Comparison of ENCODE assay signal across 6 cellular contexts in genomic region chr3:51974277-51974962, GRCh38. TPM values are rescaled to one million over a fixed set of nuclear protein-coding genes. Genes with fewer than 3 reads are reported as not detected.
DNase-seq lines count a peak whose midpoint lies in the region; ATAC-seq and TF ChIP-seq lines count a peak whose summit lies in the region.

No MANE protein-coding gene starts in this region.

- no peaks in the 10 kb centered on the region for H3K27me3 Mint-ChIP-seq in naive thymus-derived CD4-positive, alpha-beta T cell

- H3K4me3 ChIP-seq in AG04450 (ENCODE audit: low read depth, low read length): peak overlapping the region; percentile 91
- H3K4me3 ChIP-seq in astrocyte of the cerebellum (ENCODE audit: low read depth, low read length): peak overlapping the region; percentile 74
- H3K4me3 ChIP-seq in naive thymus-derived CD4-positive, alpha-beta T cell (ENCODE audit: low read length): peak overlapping the region; percentile 82

- H3K27ac Mint-ChIP-seq in naive thymus-derived CD4-positive, alpha-beta T cell: peak overlapping the region; percentile 80 to 97 (median 92)

- peak overlapping the region; percentile 83 to 100 (median 94) for H3K4me3 Mint-ChIP-seq in naive thymus-derived CD4-positive, alpha-beta T cell

- no peaks in the 10 kb centered on the region for H3K9me3 Mint-ChIP-seq in naive thymus-derived CD4-positive, alpha-beta T cell

- no peaks in the 10 kb centered on the region for H3K27me3 ChIP-seq in AG04450 (ENCODE audit: control insufficient read depth, insufficient read depth, low read length)
- no peaks in the 10 kb centered on the region for H3K27me3 ChIP-seq in naive thymus-derived CD4-positive, alpha-beta T cell (ENCODE audit: control insufficient read depth in 2 of 2, insufficient read depth in 2 of 2, low read length in 2 of 2)

- peak; percentile 9 for ATAC-seq in HG02678 (IDR thresholded peaks at IDR 0.05; ENCODE audit: unreplicated experiment)
- ATAC-seq in naive thymus-derived CD4-positive, alpha-beta T cell: peak; percentile 7

- H3K9me3 ChIP-seq in AG04450 (ENCODE audit: control insufficient read depth, insufficient read depth, low read length): peaks cover 3% of the 10 kb centered on the region; the same call in 1 of the 2 replicates
- H3K9me3 ChIP-seq in naive thymus-derived CD4-positive, alpha-beta T cell (ENCODE audit: control insufficient read depth in 2 of 3, low read length in 3 of 3): no peaks in the 10 kb centered on the region

- H3K27ac ChIP-seq in AG04450 (ENCODE audit: low read depth, low read length): peak overlapping the region; percentile 47
- H3K27ac ChIP-seq in naive thymus-derived CD4-positive, alpha-beta T cell (ENCODE audit: low read depth, low read length): peak overlapping the region; percentile 77

- H3K4me1 ChIP-seq in naive thymus-derived CD4-positive, alpha-beta T cell (ENCODE audit: control insufficient read depth in 2 of 2, insufficient read depth in 2 of 2, low read length in 2 of 2): peaks cover 9 to 21% of the 10 kb centered on the region in 2 donors

- peaks cover 0 to 3% (median 0%) of the 10 kb centered on the region in 5 donors for H3K36me3 Mint-ChIP-seq in naive thymus-derived CD4-positive, alpha-beta T cell

- in situ Hi-C loops in astrocyte of the cerebellum (cut with HindIII; ENCODE audit: low sequenced_read_pairs): no loop called here

- no peaks in the 10 kb centered on the region for H3K36me3 ChIP-seq in naive thymus-derived CD4-positive, alpha-beta T cell (ENCODE audit: control insufficient read depth in 2 of 3, insufficient read depth in 3 of 3, low read length in 3 of 3)

- POLR2A ChIA-PET in AG04450 (lab: Yijun Ruan, JAX): interaction anchor here (0.9 to 2.3 kb wide), 5 partner anchors 8 to 32 kb away, joined by 3 to 20 read pairs (median 8); partner anchors contain the start of genes PARP3, RPL29 and RRP9
- POLR2A ChIA-PET in naive thymus-derived CD4-positive, alpha-beta T cell (lab: Charles Lee): interaction anchor here (0.5 to 4.3 kb wide), 15 partner anchors 9 to 222 kb away, joined by 3 to 34 read pairs (median 5); partner anchors contain the start of genes ACY1, DUSP7, PARP3 and RPL29

- DNase-seq in AG04450 (ENCODE audit: low read depth, low spot score) (no peak), astrocyte of the cerebellum (ENCODE audit: low read depth) (no peak), DMS153 (lab: John Stamatoyannopoulos, UW) (no peak), SHP77 treated with DMSO at 0.1 percent for 48 hours (lab: John Stamatoyannopoulos, UW) (no peak)
- DNase-seq in naive thymus-derived CD4-positive, alpha-beta T cell: peak in 1 of 9 donors; percentile 44

- CTCF ChIA-PET in AG04450 (lab: Charles Lee): interaction anchor here (0.5 to 3.4 kb wide), 11 partner anchors 9 to 113 kb away, joined by 3 to 48 read pairs (median 5); partner anchors contain the start of genes ACY1, PARP3, RPL29 and RRP9
- CTCF ChIA-PET in naive thymus-derived CD4-positive, alpha-beta T cell (lab: Charles Lee): interaction anchor here (0.6 to 2.5 kb wide), 9 partner anchors 9 to 33 kb away, joined by 3 to 28 read pairs (median 4); partner anchors contain the start of genes ACY1, PARP3, RPL29 and RRP9

- peaks cover 26 to 54% (median 32%) of the 10 kb centered on the region in 7 donors for H3K4me1 Mint-ChIP-seq in naive thymus-derived CD4-positive, alpha-beta T cell

- TF ChIP-seq CTCF in AG04450 (IDR thresholded peaks at IDR 0.05; ENCODE audit: low read depth, low read length) (no peak), astrocyte of the cerebellum (IDR thresholded peaks at IDR 0.05; ENCODE audit: low read depth, low read length, missing control alignments) (no peak)

- intact Hi-C loops in naive thymus-derived CD4-positive, alpha-beta T cell (cut with micrococcal nuclease): loop anchor here (1.0 to 2.0 kb wide), 6 partner anchors 9 to 475 kb away; partner anchors contain the start of genes PARP3 (in 2 of the 2), ACY1 (in 1 of the 2) and RPL29 (in 1 of the 2)

RNA-seq across cellular contexts. Expression of gene ABHD14A, which starts 0.4 kb away (rescaled TPM):
- 8.2 and 9.9 TPM in 2 replicates for polyA plus RNA-seq in AG04450 (2011; rRNA removed)
- polyA minus RNA-seq in AG04450 (2011; rRNA and poly(A)+ RNA removed): 5.0 and 7.1 TPM in 2 replicates
- total RNA-seq in naive thymus-derived CD4-positive, alpha-beta T cell: 10 to 100 TPM in 4 of 5 experiments, 1 to 10 TPM in 1; 9.9 to 23.7 (median 14.7) TPM
- polyA plus RNA-seq in naive thymus-derived CD4-positive, alpha-beta T cell: 10 to 100 TPM; 76.3 to 96.9 TPM

RNA-seq across cellular contexts. Expression of gene ABHD14B, which starts 0.6 kb away (rescaled TPM):
- polyA plus RNA-seq in AG04450 (2011; rRNA removed): 34.5 and 37.5 TPM in 2 replicates
- 21.0 and 25.0 TPM in 2 replicates for polyA minus RNA-seq in AG04450 (2011; rRNA and poly(A)+ RNA removed)
- 10 to 100 TPM; 25.0 to 80.8 (median 54.5) TPM for total RNA-seq in naive thymus-derived CD4-positive, alpha-beta T cell
- 10 to 100 TPM; 88.1 to 91.5 TPM for polyA plus RNA-seq in naive thymus-derived CD4-positive, alpha-beta T cell

RNA-seq across cellular contexts. Expression of gene PCBP4, which starts 7.2 kb away (rescaled TPM):
- 54.6 and 69.2 TPM in 2 replicates for polyA plus RNA-seq in AG04450 (2011; rRNA removed)
- polyA minus RNA-seq in AG04450 (2011; rRNA and poly(A)+ RNA removed): 60.0 and 72.8 TPM in 2 replicates
- 10 to 100 TPM; 12.1 to 21.1 (median 15.0) TPM for total RNA-seq in naive thymus-derived CD4-positive, alpha-beta T cell
- polyA plus RNA-seq in naive thymus-derived CD4-positive, alpha-beta T cell: 10 to 100 TPM in 1 of 2 donors, 1 to 10 TPM in 1; 8.0 to 10.8 TPM

RNA-seq across cellular contexts. Expression of gene ACY1, which starts 8.9 kb away (rescaled TPM):
- polyA plus RNA-seq in AG04450 (2011; rRNA removed): 20.4 and 27.8 TPM in 2 replicates
- polyA minus RNA-seq in AG04450 (2011; rRNA and poly(A)+ RNA removed): 33.1 and 40.5 TPM in 2 replicates
- 10 to 100 TPM in 4 of 5 experiments, 1 to 10 TPM in 1; 7.8 to 28.3 (median 12.0) TPM for total RNA-seq in naive thymus-derived CD4-positive, alpha-beta T cell
- 10 to 100 TPM; 12.4 to 13.3 TPM for polyA plus RNA-seq in naive thymus-derived CD4-positive, alpha-beta T cell

RNA-seq across cellular contexts. Expression of gene GPR62, which starts 19.2 kb away (rescaled TPM):
- polyA plus RNA-seq in AG04450 (2011; rRNA removed): not detected in 2 replicates
- not detected in 2 replicates for polyA minus RNA-seq in AG04450 (2011; rRNA and poly(A)+ RNA removed)
- total RNA-seq in naive thymus-derived CD4-positive, alpha-beta T cell: not detected
- polyA plus RNA-seq in naive thymus-derived CD4-positive, alpha-beta T cell: under 1 TPM in 1 of 2 donors, not detected in 1; 0.08 TPM
